In genomic region chr5:14149672-14150053, GRCh38 we compare ENCODE assay signal across 17 cellular contexts. TPM values are rescaled to one million over a fixed set of nuclear protein-coding genes. Genes with fewer than 3 reads are reported as not detected.
DNase-seq lines count a peak whose midpoint lies in the region; ATAC-seq, FAIRE-seq and TF ChIP-seq lines count a peak whose summit lies in the region.
"Had no signal": no experiment of that assay in that cellular context is flagged by ENCODE, and none has a peak within 500 bp of the region (broad histone marks: within the 10 kb centered on the region; RNA-seq: fewer than 3 reads in every experiment).

No MANE protein-coding gene starts in this region.

- no peak overlapping the region for H3K23ac ChIP-seq in mesenchymal stem cell (ENCODE audit: low read length in 2 of 2)

- H3K14ac ChIP-seq in mesenchymal stem cell (ENCODE audit: low read length in 2 of 2): no peak overlapping the region

- H3K27ac ChIP-seq in A549 (peak overlapping the region in 1 of 2 experiments; percentile 67; a peak in 3 of 6 replicates), mesenchymal stem cell (ENCODE audit: low read length, poor library complexity, severe bottlenecking) (peak overlapping the region; percentile 44)
- no peak overlapping the region for H3K27ac ChIP-seq in CD4-positive, alpha-beta memory T cell (ENCODE audit: low read depth, low read length)
- H3K27ac ChIP-seq: body of pancreas, tibial nerve had no signal

- no peak for DNase-seq in A549 (ENCODE audit: low read depth in 1 of 2, low spot score in 1 of 2)
- no peak for DNase-seq in mesenchymal stem cell
- no peak for DNase-seq in activated CD4-positive, alpha-beta T cell treated with anti-CD3 and anti-CD28 coated beads for 48 hours
- no peak for DNase-seq in CD4-positive, alpha-beta memory T cell
- DNase-seq in AG20443 (ENCODE audit: low spot score): no peak
- DNase-seq: activated CD4-positive, CD25-positive, alpha-beta regulatory T cell treated with anti-CD3 and anti-CD28 coated beads, Interleukin-2, amount 50 U/mL, for 72 hours; activated CD8-positive, alpha-beta memory T cell treated with anti-CD3 and anti-CD28 coated beads, Interleukin-2, amount 50 U/mL, for 48 hours; activated naive CD4-positive, alpha-beta T cell treated with anti-CD3 and anti-CD28 coated beads for 36 hours; body of pancreas; NCI-H2029; retina; RPMI8226; stimulated activated CD4-positive, alpha-beta T cell treated with anti-CD3 and anti-CD28 coated beads, Interleukin-2, amount 100 ng/mL, for 48 hours had no signal

- H3K9me3 ChIP-seq in A549 (no peaks in the 10 kb centered on the region), mesenchymal stem cell (ENCODE audit: control insufficient read depth, low read length) (no peaks in the 10 kb centered on the region)
- no peaks in the 10 kb centered on the region for H3K9me3 ChIP-seq in CD4-positive, alpha-beta memory T cell (ENCODE audit: control insufficient read depth in 1 of 2, low read length in 2 of 2)
- H3K9me3 ChIP-seq: body of pancreas, tibial nerve had no signal

- peaks cover 3 to 22% of the 10 kb centered on the region in 2 experiments for H3K36me3 ChIP-seq in mesenchymal stem cell (ENCODE audit: control insufficient read depth in 1 of 2, insufficient read depth in 2 of 2, low read depth in 1 of 2, low read length in 2 of 2)
- H3K36me3 ChIP-seq in CD4-positive, alpha-beta memory T cell (ENCODE audit: insufficient read depth, low read length): no peaks in the 10 kb centered on the region
- H3K36me3 ChIP-seq: tibial nerve had no signal

- H4K8ac ChIP-seq in mesenchymal stem cell (ENCODE audit: low read length): no peak overlapping the region

- H3K27me3 Mint-ChIP-seq in CD4-positive, alpha-beta memory T cell: peaks cover 27 to 35% of the 10 kb centered on the region in 2 donors

- 67% methylated on average over 2 of the region's 2 CpGs for WGBS in A549 (ENCODE audit: missing lambda C conversion rate)
- WGBS in mesenchymal stem cell: 65% methylated on average over 2 of the region's 2 CpGs

- no peak for TF ChIP-seq RAD21 in A549 (conservative IDR thresholded peaks at IDR 0.05 in 1 of 2, IDR thresholded peaks at IDR 0.05 in 1 of 2)

- H3K18ac ChIP-seq in mesenchymal stem cell (ENCODE audit: low read depth in 1 of 2, low read length in 2 of 2): no peak overlapping the region

- POLR2A ChIA-PET in A549 (lab: Yijun Ruan, JAX): no interaction called here
- POLR2A ChIA-PET in CD4-positive, alpha-beta memory T cell (lab: Charles Lee; ENCODE audit: partially characterized antibody): no interaction called here

- H3K27me3 ChIP-seq in mesenchymal stem cell (ENCODE audit: control insufficient read depth in 1 of 2, insufficient read depth in 1 of 2, low read length in 2 of 2): no peaks in the 10 kb centered on the region
- no peaks in the 10 kb centered on the region for H3K27me3 ChIP-seq in CD4-positive, alpha-beta memory T cell (ENCODE audit: insufficient read depth, low read length)
- H3K27me3 ChIP-seq: body of pancreas, tibial nerve had no signal

- no peak for TF ChIP-seq CTCF in A549 (IDR thresholded peaks at IDR 0.05)
- TF ChIP-seq CTCF in WI38 (IDR thresholded peaks at IDR 0.05; ENCODE audit: low read depth, low read length): no peak

- H2AK5ac ChIP-seq in mesenchymal stem cell (ENCODE audit: low read length, severe bottlenecking): peak overlapping the region; percentile 46

- CTCF ChIA-PET in A549 (lab: Yijun Ruan, JAX): interaction anchor here (1.0 to 2.1 kb wide), 3 partner anchors 30 to 162 kb away, joined by 3 to 6 read pairs (median 4); no protein-coding TSS in a partner anchor
- CTCF ChIA-PET in CD4-positive, alpha-beta memory T cell (lab: Charles Lee; ENCODE audit: partially characterized antibody): no interaction called here

- no peak for TF ChIP-seq POLR2A in A549 (IDR thresholded peaks at IDR 0.05; ENCODE audit: low read length)

- H3K27ac Mint-ChIP-seq in CD4-positive, alpha-beta memory T cell: no peak overlapping the region
- H3K27ac Mint-ChIP-seq: activated naive CD4-positive, alpha-beta T cell treated with anti-CD3 and anti-CD28 coated beads for 36 hours had no signal

- H3K4me2 ChIP-seq in A549: peak overlapping the region; percentile 87
- H3K4me2 ChIP-seq in mesenchymal stem cell (ENCODE audit: low read length, poor library complexity, severe bottlenecking): peak overlapping the region; percentile 65

- no peak for FAIRE-seq in A549 (lab: Jason Lieb, UNC)

- no peaks in the 10 kb centered on the region for H3K79me1 ChIP-seq in mesenchymal stem cell (replicated peaks; ENCODE audit: low read length, poor library complexity, severe bottlenecking)

- no peak overlapping the region for H2BK12ac ChIP-seq in mesenchymal stem cell (ENCODE audit: low read length in 2 of 2)

- peaks cover 86% of the 10 kb centered on the region for H3K4me1 ChIP-seq in A549
- H3K4me1 ChIP-seq in mesenchymal stem cell (ENCODE audit: control insufficient read depth, insufficient read depth, low read depth, low read length): peaks cover 31% of the 10 kb centered on the region
- H3K4me1 ChIP-seq in CD4-positive, alpha-beta memory T cell (ENCODE audit: insufficient read depth, low read length): no peaks in the 10 kb centered on the region

- no peak overlapping the region for H3K4ac ChIP-seq in mesenchymal stem cell (ENCODE audit: low read depth in 1 of 2, low read length in 2 of 2)

- H3K4me3 Mint-ChIP-seq in CD4-positive, alpha-beta memory T cell: no peak overlapping the region
- H3K4me3 Mint-ChIP-seq: activated naive CD4-positive, alpha-beta T cell treated with anti-CD3 and anti-CD28 coated beads for 36 hours had no signal

- H3K36me3 Mint-ChIP-seq in CD4-positive, alpha-beta memory T cell: no peaks in the 10 kb centered on the region

- no peak overlapping the region for H3K9ac ChIP-seq in mesenchymal stem cell (ENCODE audit: low read length)

- no peak for TF ChIP-seq EP300 in A549 (IDR thresholded peaks at IDR 0.05)

- peaks cover 3 to 8% (median 5%) of the 10 kb centered on the region in 4 donors for H3K4me1 Mint-ChIP-seq in CD4-positive, alpha-beta memory T cell

- no peak for ATAC-seq in A549
- peak; percentile 0 for ATAC-seq in GM19023 (IDR thresholded peaks at IDR 0.05; ENCODE audit: unreplicated experiment)
- ATAC-seq in GM21381 (IDR thresholded peaks at IDR 0.05; ENCODE audit: unreplicated experiment): no peak
- ATAC-seq: body of pancreas had no signal

- no peak overlapping the region for H3K4me3 ChIP-seq in A549
- H3K4me3 ChIP-seq in WI38 (ENCODE audit: low read depth, low read length): peak overlapping the region; percentile 96
- H3K4me3 ChIP-seq in mesenchymal stem cell (ENCODE audit: insufficient read depth in 1 of 2, low read depth in 1 of 2, low read length in 2 of 2): no peak overlapping the region
- no peak overlapping the region for H3K4me3 ChIP-seq in CD4-positive, alpha-beta memory T cell (ENCODE audit: low read length in 2 of 2)
- H3K4me3 ChIP-seq: body of pancreas, tibial nerve had no signal

- H2BK15ac ChIP-seq in mesenchymal stem cell (ENCODE audit: low read depth, poor library complexity, severe bottlenecking): no peak overlapping the region

- no peak overlapping the region for H2BK5ac ChIP-seq in mesenchymal stem cell (ENCODE audit: low read depth, low read length, poor library complexity, severe bottlenecking)

- no peak overlapping the region for H2BK120ac ChIP-seq in mesenchymal stem cell (ENCODE audit: low read depth, low read length)

- no peak overlapping the region for H4K91ac ChIP-seq in mesenchymal stem cell (ENCODE audit: low read length)

- H3K9me3 Mint-ChIP-seq in CD4-positive, alpha-beta memory T cell: peaks cover 0 to 5% (median 0%) of the 10 kb centered on the region in 8 donors
- H3K9me3 Mint-ChIP-seq: activated naive CD4-positive, alpha-beta T cell treated with anti-CD3 and anti-CD28 coated beads for 36 hours had no signal

- no peak overlapping the region for H2AFZ ChIP-seq in mesenchymal stem cell (ENCODE audit: low read depth, low read length)

- intact Hi-C loops in CD4-positive, alpha-beta memory T cell (cut with micrococcal nuclease): loop anchor here (10.0 kb wide), 1 partner anchor 515 kb away; the partner anchor contains the start of gene OTULIN

TF ChIP-seq in A549, 52 proteins besides CTCF, POLR2A, EP300 and RAD21:
- no peak for TF ChIP-seq GATA3 (IDR thresholded peaks at IDR 0.05; ENCODE audit: borderline replicate concordance)
- TF ChIP-seq POLR2AphosphoS2 (conservative IDR thresholded peaks at IDR 0.05; ENCODE audit: low read length): 0 out of 2 replicates have a peak, but pooled peaks have one; percentile 46

RNA-seq across cellular contexts. Expression of gene TRIO, which starts 6.5 kb away (rescaled TPM):
- polyA plus RNA-seq in A549 (2011; rRNA removed) (79.0 and 91.2 TPM in 2 replicates), A549 (2017; fragmentation: RNase III; extraction: RNeasy Plus Mini Kit Qiagen cat#74134 plus additional on column Dnase treatment) (47.5 to 57.9 TPM (median 48.1 TPM) in 3 replicates)
- polyA plus RNA-seq in A549 (2012; cell fraction: cytosol; rRNA removed): 63.7 and 64.8 TPM in 2 replicates
- 217 and 257 TPM in 2 replicates for polyA plus RNA-seq in A549 (2012; cell fraction: nucleus; rRNA removed)
- polyA minus RNA-seq in A549 (2011; rRNA and poly(A)+ RNA removed): 263 and 307 TPM in 2 replicates
- polyA plus RNA-seq in mesenchymal stem cell (2013, experiment 1 of 2): 39.8 TPM
- 39.0 TPM for polyA plus RNA-seq in mesenchymal stem cell (2013, experiment 2 of 2)
- total RNA-seq in CD4-positive, alpha-beta memory T cell: 10 to 100 TPM in 1 of 2 experiments, 1 to 10 TPM in 1; 9.7 to 11.5 TPM
- under 1 TPM in 1 of 2 donors, not detected in 1; 0.09 TPM for polyA plus RNA-seq in CD4-positive, alpha-beta memory T cell

Comparison
In these comparisons a context has a peak if more than half of its experiments do, and no peak if none do; other contexts are left out.
1. RNA of gene TRIO, which starts 6.5 kb away (polyA plus RNA-seq): 47.5 to 257 TPM in A549; 0.09 TPM in CD4-positive, alpha-beta memory T cell; every median in the first group is over 10 times any median in the second.